Comparison of ENCODE assay signal across 25 cellular contexts in the genomic region with DNA sequence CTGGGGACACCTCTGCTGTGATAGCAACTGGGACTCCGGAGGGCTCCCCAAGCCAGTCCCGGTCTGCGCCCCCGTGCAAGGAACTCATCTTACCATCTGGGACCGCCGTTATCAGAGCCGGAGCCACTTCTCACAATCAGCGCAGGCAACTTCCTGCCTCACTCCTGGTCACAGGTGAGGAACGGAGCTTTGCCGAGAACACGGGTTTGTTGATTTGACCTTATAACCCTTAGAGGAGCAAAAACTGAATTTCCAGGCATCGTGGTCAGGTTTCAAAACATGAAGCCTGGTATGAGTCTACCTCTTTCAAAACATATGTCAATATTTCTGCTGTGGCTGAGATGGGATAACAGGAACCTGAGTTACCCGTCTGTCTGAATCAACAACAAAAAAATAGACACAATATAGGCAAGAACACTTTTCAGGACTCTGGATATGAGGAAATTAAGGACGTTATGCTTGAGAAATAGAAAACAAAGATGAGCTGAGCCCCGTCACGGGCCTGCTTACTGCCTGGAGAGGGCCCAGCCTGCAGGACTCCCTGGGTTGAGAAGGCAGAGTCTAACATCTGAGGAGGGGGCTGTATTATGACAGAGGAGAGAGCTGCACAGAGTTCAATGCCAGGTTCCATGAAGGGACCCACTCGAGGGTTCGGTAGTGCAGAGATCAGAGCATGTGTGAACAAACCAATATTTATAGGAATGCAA.
DNase-seq lines count a peak whose midpoint lies in the region; ATAC-seq and TF ChIP-seq lines count a peak whose summit lies in the region.
"Had no signal": no experiment of that assay in that cellular context is flagged by ENCODE, and none has a peak within 500 bp of the region (broad histone marks: within the 10 kb centered on the region; RNA-seq: fewer than 3 reads in every experiment).

No MANE protein-coding gene starts in this region.

- H3K4me1 Mint-ChIP-seq in activated T-cell treated with anti-CD3 and anti-CD28 coated beads, Interleukin-2, amount 50 U/mL, for 24 hours (ENCODE audit: low read depth) = no peaks in the 10 kb centered on the region
- H3K4me1 Mint-ChIP-seq: activated naive CD4-positive, alpha-beta T cell treated with anti-CD3 and anti-CD28 coated beads, Interleukin-2, amount 50 U/mL, for 24 hours had no signal

- no peaks in the 10 kb centered on the region for H3K36me3 ChIP-seq in mammary epithelial cell (ENCODE audit: insufficient read depth, low read length)
- H3K36me3 ChIP-seq: lower lobe of right lung, neural progenitor cell, thoracic aorta had no signal

- peak; percentile 9 for DNase-seq in activated T-cell treated with anti-CD3 and anti-CD28 coated beads, Interleukin-2, amount 50 U/mL, for 24 hours
- DNase-seq in activated T-cell treated with anti-CD3 and anti-CD28 coated beads, Interleukin-2, amount 50 U/mL, for 48 hours = no peak
- DNase-seq in activated CD8-positive, alpha-beta memory T cell treated with anti-CD3 and anti-CD28 coated beads, Interleukin-2, amount 50 U/mL, for 48 hours = peak; percentile 37
- DNase-seq in mesenteric fat pad (ENCODE audit: low spot score) (peak; percentile 87), ureter (ENCODE audit: low spot score) (peak; percentile 24), RPMI8226 (no peak), mammary epithelial cell (no peak)
- DNase-seq: amygdala; COR-L47; DMS53; effector CD4-positive, alpha-beta T cell; GF-D8; HCEC 1CT; lower lobe of right lung; MM.1S; OCI-M1; stimulated activated naive CD4-positive, alpha-beta T cell had no signal

- WGBS in mammary epithelial cell (ENCODE audit: low coverage, missing lambda C conversion rate) = 82% methylated on average over 17 of the region's 18 CpGs

- intact Hi-C loops in mammary epithelial cell (cut with micrococcal nuclease) = no loop called here

- H3K9ac ChIP-seq in mammary epithelial cell (ENCODE audit: insufficient read depth, low read length) = no peak overlapping the region
- H3K9ac ChIP-seq: KMS-11, neural progenitor cell had no signal

- no peaks in the 10 kb centered on the region for H3K9me3 Mint-ChIP-seq in activated T-cell treated with anti-CD3 and anti-CD28 coated beads, Interleukin-2, amount 50 U/mL, for 24 hours
- H3K9me3 Mint-ChIP-seq: activated naive CD4-positive, alpha-beta T cell treated with anti-CD3 and anti-CD28 coated beads, Interleukin-2, amount 50 U/mL, for 24 hours; activated T-helper 1 cell treated with anti-CD3 and anti-CD28 coated beads, Interleukin-12 subunit alpha, Interleukin-12 subunit beta, Interleukin-2, Interleukin-4 antibody, amounts not matched to agents 30 ng/mL and 10 ng/mL and 1 ng/mL, durations not matched to agents 14 hours and 24 hours and 36 hours; neural progenitor cell; T-helper 2 cell treated with Interferon-gamma antibody and Interleukin-4, amounts not matched to agents 5 μg/mL and 100 μg/mL, for 36 hours had no signal

- CTCF ChIA-PET in mammary epithelial cell (lab: Charles Lee; ENCODE audit: low non-redundant PET) = no interaction called here

- H4K20me1 ChIP-seq in mammary epithelial cell (ENCODE audit: insufficient read depth, low read length) = no peaks in the 10 kb centered on the region

- H3K4me1 ChIP-seq in mammary epithelial cell (ENCODE audit: insufficient read depth, low read length) = no peaks in the 10 kb centered on the region
- H3K4me1 ChIP-seq: lower lobe of right lung, neural progenitor cell had no signal

- no peak overlapping the region for H3K4me3 Mint-ChIP-seq in activated T-cell treated with anti-CD3 and anti-CD28 coated beads, Interleukin-2, amount 50 U/mL, for 24 hours
- H3K4me3 Mint-ChIP-seq: activated naive CD4-positive, alpha-beta T cell treated with anti-CD3 and anti-CD28 coated beads, Interleukin-2, amount 50 U/mL, for 24 hours; activated T-helper 1 cell treated with anti-CD3 and anti-CD28 coated beads, Interleukin-12 subunit alpha, Interleukin-12 subunit beta, Interleukin-2, Interleukin-4 antibody, amounts not matched to agents 30 ng/mL and 10 ng/mL and 1 ng/mL, durations not matched to agents 14 hours and 24 hours and 36 hours; B cell; neural progenitor cell; T-helper 2 cell treated with Interferon-gamma antibody and Interleukin-4, amounts not matched to agents 5 μg/mL and 100 μg/mL, for 36 hours had no signal

- ATAC-seq in HG03469 (IDR thresholded peaks at IDR 0.05; ENCODE audit: unreplicated experiment) = no peak
- ATAC-seq: lower lobe of right lung had no signal

- peaks cover 16% of the 10 kb centered on the region for H3K9me3 ChIP-seq in mammary epithelial cell (replicated peaks; ENCODE audit: insufficient read depth, low read length)
- H3K9me3 ChIP-seq: lower lobe of right lung, thoracic aorta had no signal

- H3K4me2 ChIP-seq in mammary epithelial cell (ENCODE audit: insufficient read depth, low read depth, low read length) = no peak overlapping the region
- H3K4me2 ChIP-seq: KMS-11, neural progenitor cell had no signal

- H3K4me3 ChIP-seq in mammary epithelial cell (replicated peaks in 1 of 3; ENCODE audit: insufficient read depth in 1 of 3, low read depth in 2 of 3, low read length in 3 of 3) = no peak overlapping the region
- H3K4me3 ChIP-seq: lower lobe of right lung, neural progenitor cell, thoracic aorta had no signal

- in situ Hi-C loops in mammary epithelial cell (cut with MboI; ENCODE audit: low sequenced_read_pairs in 2 of 2) = no loop called here

- no peak overlapping the region for H3K27ac ChIP-seq in mammary epithelial cell (ENCODE audit: insufficient read depth, low read depth, low read length)
- H3K27ac ChIP-seq: KMS-11, lower lobe of right lung, neural progenitor cell, thoracic aorta had no signal

- no peak overlapping the region for H3K27ac Mint-ChIP-seq in activated T-cell treated with anti-CD3 and anti-CD28 coated beads, Interleukin-2, amount 50 U/mL, for 24 hours
- H3K27ac Mint-ChIP-seq: activated naive CD4-positive, alpha-beta T cell treated with anti-CD3 and anti-CD28 coated beads, Interleukin-2, amount 50 U/mL, for 24 hours; activated T-helper 1 cell treated with anti-CD3 and anti-CD28 coated beads, Interleukin-12 subunit alpha, Interleukin-12 subunit beta, Interleukin-2, Interleukin-4 antibody, amounts not matched to agents 30 ng/mL and 10 ng/mL and 1 ng/mL, durations not matched to agents 14 hours and 24 hours and 36 hours; B cell; neural progenitor cell; T-helper 2 cell treated with Interferon-gamma antibody and Interleukin-4, amounts not matched to agents 5 μg/mL and 100 μg/mL, for 36 hours had no signal

- peaks cover 15% of the 10 kb centered on the region for H3K27me3 Mint-ChIP-seq in activated T-cell treated with anti-CD3 and anti-CD28 coated beads, Interleukin-2, amount 50 U/mL, for 24 hours

- no peak for TF ChIP-seq CTCF in mammary epithelial cell (conservative IDR thresholded peaks at IDR 0.05 in 1 of 2, IDR thresholded peaks at IDR 0.05 in 1 of 2; ENCODE audit: extremely low read depth in 1 of 2, insufficient read depth in 1 of 2, low read depth in 1 of 2, low read length in 2 of 2)

- H2AFZ ChIP-seq in mammary epithelial cell (ENCODE audit: low read depth, low read length) = no peak overlapping the region
- H2AFZ ChIP-seq: neural progenitor cell had no signal

- H3K79me2 ChIP-seq in mammary epithelial cell (ENCODE audit: insufficient read depth, low read length) = no peaks in the 10 kb centered on the region

- BruUV-seq in mammary epithelial cell (replicated peaks; lab: Mats Ljungman, UMichigan) = no TSS peak

- no peaks in the 10 kb centered on the region for H3K27me3 ChIP-seq in mammary epithelial cell (ENCODE audit: insufficient read depth, low read length)
- H3K27me3 ChIP-seq: neural progenitor cell had no signal

- no peaks in the 10 kb centered on the region for H3K36me3 Mint-ChIP-seq in activated T-cell treated with anti-CD3 and anti-CD28 coated beads, Interleukin-2, amount 50 U/mL, for 24 hours (ENCODE audit: low read depth)
- H3K36me3 Mint-ChIP-seq: activated naive CD4-positive, alpha-beta T cell treated with anti-CD3 and anti-CD28 coated beads, Interleukin-2, amount 50 U/mL, for 24 hours; neural progenitor cell had no signal

- dilution Hi-C loops in mammary epithelial cell (cut with HindIII; ENCODE audit: low sequenced_read_pairs) = no loop called here

Comparison
In these comparisons a context has a peak if more than half of its experiments do, and no peak if none do; other contexts are left out.
1. DNase-seq: peak in activated T-cell treated with anti-CD3 and anti-CD28 coated beads, Interleukin-2, amount 50 U/mL, for 24 hours (single experiment), activated CD8-positive, alpha-beta memory T cell treated with anti-CD3 and anti-CD28 coated beads, Interleukin-2, amount 50 U/mL, for 48 hours (single experiment), mesenteric fat pad (single experiment) and ureter (single experiment); none in activated T-cell treated with anti-CD3 and anti-CD28 coated beads, Interleukin-2, amount 50 U/mL, for 48 hours (0 of 2), RPMI8226 (single experiment) and mammary epithelial cell (single experiment).